Comparison of ENCODE assay signal across 8 cellular contexts in genomic region chr6:143449731-143450452, GRCh38. TPM values are rescaled to one million over a fixed set of nuclear protein-coding genes. Genes with fewer than 3 reads are reported as not detected.
A peak's percentile ranks its signal among the peaks of the same experiment; 100 is the strongest.
DNase-seq lines count a peak whose midpoint lies in the region; ATAC-seq and TF ChIP-seq lines count a peak whose summit lies in the region.

No MANE protein-coding gene starts in this region.

- DNase-seq in Caco-2 (peak in 1 of 2 experiments; percentile 59), UCSD-AML1 (lab: John Stamatoyannopoulos, UW; ENCODE audit: unreplicated experiment) (peak; percentile 78), dorsolateral prefrontal cortex (peak in 3 of 10 donors; percentile 4 to 31 (median 12)), medulla oblongata (ENCODE audit: extremely low spot score) (peak; percentile 42), stromal cell of bone marrow (ENCODE audit: low read depth) (peak; percentile 9)

- H3K36me3 Mint-ChIP-seq in Caco-2 (ENCODE audit: insufficient read depth, unreplicated experiment) = peaks cover 16% of the 10 kb centered on the region

- no peaks in the 10 kb centered on the region for H3K9me3 Mint-ChIP-seq in Caco-2 (ENCODE audit: unreplicated experiment)

- H3K27ac Mint-ChIP-seq in Caco-2 (ENCODE audit: unreplicated experiment) = peak overlapping the region; percentile 98

- ATAC-seq in GM19467 (IDR thresholded peaks at IDR 0.05; ENCODE audit: unreplicated experiment) = peak; percentile 4
- ATAC-seq in GM18867 (IDR thresholded peaks at IDR 0.05; ENCODE audit: unreplicated experiment) = no peak

- H3K4me3 ChIP-seq in Caco-2 (ENCODE audit: low read depth, low read length) = peak overlapping the region; percentile 69
- peak overlapping the region; percentile 96 for H3K4me3 ChIP-seq in HUES48 (ENCODE audit: low read depth, low read length)
- H3K4me3 ChIP-seq in dorsolateral prefrontal cortex = peak overlapping the region; percentile 56 to 96 (median 82)

- H3K27ac ChIP-seq in HUES48 (ENCODE audit: low read depth, low read length) (peak overlapping the region; percentile 62), dorsolateral prefrontal cortex (peak overlapping the region in 52 of 59 donors; percentile 18 to 89 (median 62))

- no peaks in the 10 kb centered on the region for H3K27me3 Mint-ChIP-seq in Caco-2 (ENCODE audit: insufficient read depth, unreplicated experiment)

- peak overlapping the region; percentile 95 for H3K4me3 Mint-ChIP-seq in Caco-2 (ENCODE audit: unreplicated experiment)

- intact Hi-C loops in Caco-2 (cut with micrococcal nuclease; ENCODE audit: unreplicated experiment) = loop anchor here (2.0 to 5.0 kb wide), 2 partner anchors 87 to 202 kb away; no protein-coding TSS in a partner anchor
- intact Hi-C loops in dorsolateral prefrontal cortex (cut with DNase I) = loop anchor here (2.0 to 10.0 kb wide), 3 partner anchors 55 to 525 kb away; partner anchors contain the start of gene FUCA2 (in 1 of the 2)

- CTCF ChIA-PET in Caco-2 (lab: Charles Lee) = interaction anchor here (1.1 kb wide), 1 partner anchor 975 kb away, joined by 4 read pairs; no protein-coding TSS in a partner anchor

- H3K27me3 ChIP-seq in Caco-2 (replicated peaks; ENCODE audit: control insufficient read depth, insufficient read depth, low read length) (no peaks in the 10 kb centered on the region), HUES48 (ENCODE audit: control insufficient read depth, insufficient read depth, low read length) (no peaks in the 10 kb centered on the region), dorsolateral prefrontal cortex (no peaks in the 10 kb centered on the region)

- POLR2A ChIA-PET in Caco-2 (lab: Charles Lee) = interaction anchor here (1.1 to 1.5 kb wide), 3 partner anchors 41 to 393 kb away, joined by 4 to 8 read pairs (median 5); partner anchors contain the start of genes FUCA2 and LTV1

- TF ChIP-seq CTCF in Caco-2 (IDR thresholded peaks at IDR 0.05; ENCODE audit: insufficient read depth in 1 of 2, low read depth in 1 of 2, low read length in 1 of 2, severe bottlenecking in 1 of 2, unreplicated experiment in 1 of 2) (no peak), dorsolateral prefrontal cortex (IDR thresholded peaks at IDR 0.05 in 54 of 56, conservative IDR thresholded peaks at IDR 0.05 in 2 of 56; ENCODE audit: low read depth in 1 of 56, partially characterized antibody in 56 of 56) (no peak)

- peaks cover 6% of the 10 kb centered on the region for H3K4me1 Mint-ChIP-seq in Caco-2 (ENCODE audit: low read depth, unreplicated experiment)

- H3K4me1 ChIP-seq in Caco-2 = peaks cover 11% of the 10 kb centered on the region
- peaks cover 8% of the 10 kb centered on the region; the same call in 1 of the 2 replicates for H3K4me1 ChIP-seq in HUES48 (ENCODE audit: control insufficient read depth, insufficient read depth, low read length)

- H3K36me3 ChIP-seq in Caco-2 (ENCODE audit: control insufficient read depth, insufficient read depth, low read length) = no peaks in the 10 kb centered on the region
- H3K36me3 ChIP-seq in HUES48 (ENCODE audit: control insufficient read depth, insufficient read depth, low read length) = 0 out of 2 replicates have a peak, but pooled peaks cover 3% of the 10 kb centered on the region

- peak overlapping the region; percentile 92 for H3K9ac ChIP-seq in HUES48 (ENCODE audit: low read depth, low read length)

- TSS peak; percentile 81 for BruUV-seq in Caco-2 (replicated peaks; lab: Mats Ljungman, UMichigan)

- H3K9me3 ChIP-seq in Caco-2 = no peaks in the 10 kb centered on the region
- no peaks in the 10 kb centered on the region for H3K9me3 ChIP-seq in HUES48 (ENCODE audit: control insufficient read depth, insufficient read depth, low read length)

RNA-seq across cellular contexts. Expression of gene ADAT2, which starts 0.6 kb away (rescaled TPM):
- 12.7 and 13.9 TPM in 2 replicates for total RNA-seq in Caco-2 (2022)
- 10 to 100 TPM in 1 of 120 experiments, 1 to 10 TPM in 119; 2.0 to 10.1 (median 5.1) TPM for total RNA-seq in dorsolateral prefrontal cortex

RNA-seq across cellular contexts. Expression of gene PEX3, which starts 0.7 kb away (rescaled TPM):
- total RNA-seq in Caco-2 (2022) (44.6 and 46.6 TPM in 2 replicates), dorsolateral prefrontal cortex (10 to 100 TPM; 14.5 to 40.6 (median 28.6) TPM)
